In the genomic region with DNA sequence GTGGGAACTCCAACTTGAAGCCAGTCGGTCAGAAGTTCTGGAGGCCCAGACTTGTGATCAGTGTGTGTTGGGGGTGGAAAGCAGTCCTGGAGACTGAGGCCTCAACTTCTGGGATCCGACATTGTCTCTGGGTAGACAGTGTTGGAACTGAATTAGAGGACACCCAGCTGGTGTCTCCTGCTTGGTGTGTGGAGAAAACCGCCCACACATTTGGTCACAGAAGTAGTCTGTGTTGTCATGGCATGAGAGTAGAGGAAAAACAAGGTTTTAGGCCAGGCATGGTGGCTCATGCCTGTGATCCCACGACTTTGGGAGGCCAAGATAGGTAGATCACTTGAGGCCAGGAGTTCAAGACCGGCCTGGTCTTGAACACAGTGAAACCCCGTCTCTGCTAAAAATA, we compare ENCODE assay signal across 24 cellular contexts. TPM values are rescaled to one million over a fixed set of nuclear protein-coding genes. Genes with fewer than 3 reads are reported as not detected.
A peak's percentile ranks its signal among the peaks of the same experiment; 100 is the strongest.
DNase-seq lines count a peak whose midpoint lies in the region; ATAC-seq and TF ChIP-seq lines count a peak whose summit lies in the region.
"Had no signal": no experiment of that assay in that cellular context is flagged by ENCODE, and none has a peak within 500 bp of the region (broad histone marks: within the 10 kb centered on the region; RNA-seq: fewer than 3 reads in every experiment).

No MANE protein-coding gene starts in this region.

- CTCF ChIA-PET in activated CD4-positive, alpha-beta memory T cell treated with anti-CD3 and anti-CD28 coated beads for 36 hours (lab: Charles Lee) = interaction anchor here (2.3 kb wide), 1 partner anchor 27 kb away, joined by 10 read pairs; no protein-coding TSS in a partner anchor
- CTCF ChIA-PET in activated CD4-positive, alpha-beta memory T cell treated with anti-CD3 and anti-CD28 coated beads, Interleukin-2, amount 10 ng/mL, durations not matched to agents 7 days and 5 days (lab: Charles Lee) = no interaction called here

- H3K27ac Mint-ChIP-seq in activated CD4-positive, alpha-beta memory T cell treated with anti-CD3 and anti-CD28 coated beads for 36 hours = peak overlapping the region; percentile 58
- no peak overlapping the region for H3K27ac Mint-ChIP-seq in activated CD4-positive, alpha-beta memory T cell treated with anti-CD3 and anti-CD28 coated beads, Interleukin-2, amount 10 ng/mL, durations not matched to agents 7 days and 5 days
- H3K27ac Mint-ChIP-seq in GM23338 = peak overlapping the region; percentile 78
- H3K27ac Mint-ChIP-seq in activated naive CD8-positive, alpha-beta T cell treated with anti-CD3 and anti-CD28 coated beads, Interleukin-2, amount 50 U/mL, for 24 hours = peak overlapping the region; percentile 61
- peak overlapping the region; percentile 16 for H3K27ac Mint-ChIP-seq in progenitor cell of endocrine pancreas
- H3K27ac Mint-ChIP-seq: B cell; T-helper 1 cell treated with Interleukin-12 subunit alpha and Interleukin-12 subunit beta and Interleukin-4 antibody, amounts not matched to agents 30 μg/mL and 1 μg/mL, for 36 hours had no signal

- POLR2A ChIA-PET in activated CD4-positive, alpha-beta memory T cell treated with anti-CD3 and anti-CD28 coated beads for 36 hours (lab: Charles Lee) = interaction anchor here (1.2 kb wide), 1 partner anchor 50 kb away, joined by 3 read pairs; no protein-coding TSS in a partner anchor
- POLR2A ChIA-PET in activated CD4-positive, alpha-beta memory T cell treated with anti-CD3 and anti-CD28 coated beads, Interleukin-2, amount 10 ng/mL, durations not matched to agents 7 days and 5 days (lab: Charles Lee) = no interaction called here

- peaks cover 15% of the 10 kb centered on the region for H3K36me3 ChIP-seq in GM23338 (ENCODE audit: insufficient read depth)

- H4K20me1 ChIP-seq in GM23338 (replicated peaks; ENCODE audit: insufficient read depth) = peaks cover 13% of the 10 kb centered on the region

- H3K36me3 Mint-ChIP-seq in activated CD4-positive, alpha-beta memory T cell treated with anti-CD3 and anti-CD28 coated beads for 36 hours = peaks cover 34% of the 10 kb centered on the region
- peaks cover 54% of the 10 kb centered on the region for H3K36me3 Mint-ChIP-seq in activated CD4-positive, alpha-beta memory T cell treated with anti-CD3 and anti-CD28 coated beads, Interleukin-2, amount 10 ng/mL, durations not matched to agents 7 days and 5 days (ENCODE audit: low read depth)
- H3K36me3 Mint-ChIP-seq in GM23338 (ENCODE audit: low read depth) = peaks cover 56% of the 10 kb centered on the region
- peaks cover 48% of the 10 kb centered on the region for H3K36me3 Mint-ChIP-seq in activated naive CD8-positive, alpha-beta T cell treated with anti-CD3 and anti-CD28 coated beads, Interleukin-2, amount 50 U/mL, for 24 hours (ENCODE audit: low read depth)
- H3K36me3 Mint-ChIP-seq in progenitor cell of endocrine pancreas (ENCODE audit: insufficient read depth) = peaks cover 29% of the 10 kb centered on the region

- H3K27me3 ChIP-seq in GM23338 (ENCODE audit: insufficient read depth) = no peaks in the 10 kb centered on the region
- H3K27me3 ChIP-seq: gastroesophageal sphincter, neutrophil, tibial artery had no signal

- DNase-seq in activated CD4-positive, alpha-beta memory T cell treated with anti-CD3 and anti-CD28 coated beads for 36 hours = no peak
- no peak for DNase-seq in activated CD4-positive, alpha-beta memory T cell treated with anti-CD3 and anti-CD28 coated beads, Interleukin-2, amount 10 ng/mL, durations not matched to agents 7 days and 5 days
- DNase-seq in GM23338 (ENCODE audit: low spot score) = no peak
- no peak for DNase-seq in activated naive CD8-positive, alpha-beta T cell treated with anti-CD3 and anti-CD28 coated beads, Interleukin-2, amount 50 U/mL, for 24 hours
- no peak for DNase-seq in progenitor cell of endocrine pancreas (ENCODE audit: low spot score, unreplicated experiment)
- DNase-seq in head of caudate nucleus = no peak
- no peak for DNase-seq in stimulated activated CD4-positive, alpha-beta T cell treated with anti-CD3 and anti-CD28 coated beads, Interleukin-2, amount 100 ng/mL, for 48 hours
- DNase-seq in GM19240 (ENCODE audit: insufficient read length, low spot score) = no peak
- DNase-seq: activated CD4-positive, alpha-beta T cell treated with anti-CD3 and anti-CD28 coated beads, Interleukin-2, amount 50 U/mL, for 4 hours; activated T-cell treated with anti-CD3 and anti-CD28 coated beads, Interleukin-2, amount 50 U/mL, for 1 hour; Calu3; cerebellar nuclear complex; erythroblast; kidney; NCI-H146; NCI-H510A treated with DMSO at 0.1 percent for 48 hours; small intestine; stimulated activated naive CD4-positive, alpha-beta T cell treated with Interleukin-2 at 50 U/mL for 16 hours; tibial artery had no signal

- H3K4me3 Mint-ChIP-seq in activated CD4-positive, alpha-beta memory T cell treated with anti-CD3 and anti-CD28 coated beads for 36 hours = no peak overlapping the region
- H3K4me3 Mint-ChIP-seq in activated CD4-positive, alpha-beta memory T cell treated with anti-CD3 and anti-CD28 coated beads, Interleukin-2, amount 10 ng/mL, durations not matched to agents 7 days and 5 days = no peak overlapping the region
- no peak overlapping the region for H3K4me3 Mint-ChIP-seq in GM23338
- H3K4me3 Mint-ChIP-seq in activated naive CD8-positive, alpha-beta T cell treated with anti-CD3 and anti-CD28 coated beads, Interleukin-2, amount 50 U/mL, for 24 hours = no peak overlapping the region
- H3K4me3 Mint-ChIP-seq in progenitor cell of endocrine pancreas (ENCODE audit: low read depth) = no peak overlapping the region
- H3K4me3 Mint-ChIP-seq: B cell; T-helper 1 cell treated with Interleukin-12 subunit alpha and Interleukin-12 subunit beta and Interleukin-4 antibody, amounts not matched to agents 30 μg/mL and 1 μg/mL, for 36 hours had no signal

- no peaks in the 10 kb centered on the region for H3K4me1 ChIP-seq in GM23338 (ENCODE audit: insufficient read depth)

- peaks cover 3% of the 10 kb centered on the region; the same call in 1 of the 2 replicates for H3F3A ChIP-seq in GM23338 (replicated peaks; ENCODE audit: low read depth)

- H2AFZ ChIP-seq in GM23338 = no peak overlapping the region

- H3K27me3 Mint-ChIP-seq in activated CD4-positive, alpha-beta memory T cell treated with anti-CD3 and anti-CD28 coated beads for 36 hours = no peaks in the 10 kb centered on the region
- H3K27me3 Mint-ChIP-seq in activated CD4-positive, alpha-beta memory T cell treated with anti-CD3 and anti-CD28 coated beads, Interleukin-2, amount 10 ng/mL, durations not matched to agents 7 days and 5 days = no peaks in the 10 kb centered on the region
- H3K27me3 Mint-ChIP-seq in GM23338 (ENCODE audit: insufficient read depth, low read depth, poor library complexity) (peaks cover 3% of the 10 kb centered on the region), progenitor cell of endocrine pancreas (no peaks in the 10 kb centered on the region)
- H3K27me3 Mint-ChIP-seq in activated naive CD8-positive, alpha-beta T cell treated with anti-CD3 and anti-CD28 coated beads, Interleukin-2, amount 50 U/mL, for 24 hours = no peaks in the 10 kb centered on the region
- H3K27me3 Mint-ChIP-seq: B cell had no signal

- H3K79me2 ChIP-seq in GM23338 (replicated peaks; ENCODE audit: insufficient read depth) = peaks cover 90% of the 10 kb centered on the region

- no peak overlapping the region for H3K4me2 ChIP-seq in GM23338

- H3K9me2 ChIP-seq in GM23338 (ENCODE audit: insufficient read depth) = no peaks in the 10 kb centered on the region

- H3K4me1 Mint-ChIP-seq in activated CD4-positive, alpha-beta memory T cell treated with anti-CD3 and anti-CD28 coated beads for 36 hours (ENCODE audit: low read depth) = peaks cover 18% of the 10 kb centered on the region
- H3K4me1 Mint-ChIP-seq in activated CD4-positive, alpha-beta memory T cell treated with anti-CD3 and anti-CD28 coated beads, Interleukin-2, amount 10 ng/mL, durations not matched to agents 7 days and 5 days = peaks cover 17% of the 10 kb centered on the region
- peaks cover under 1% of the 10 kb centered on the region; the same call in 1 of the 3 replicates for H3K4me1 Mint-ChIP-seq in GM23338
- H3K4me1 Mint-ChIP-seq in activated naive CD8-positive, alpha-beta T cell treated with anti-CD3 and anti-CD28 coated beads, Interleukin-2, amount 50 U/mL, for 24 hours = peaks cover 16% of the 10 kb centered on the region
- peaks cover 6% of the 10 kb centered on the region for H3K4me1 Mint-ChIP-seq in progenitor cell of endocrine pancreas (ENCODE audit: low read depth)
- H3K4me1 Mint-ChIP-seq: B cell had no signal

- no peaks in the 10 kb centered on the region for H3K9me3 Mint-ChIP-seq in activated CD4-positive, alpha-beta memory T cell treated with anti-CD3 and anti-CD28 coated beads for 36 hours
- no peaks in the 10 kb centered on the region for H3K9me3 Mint-ChIP-seq in activated CD4-positive, alpha-beta memory T cell treated with anti-CD3 and anti-CD28 coated beads, Interleukin-2, amount 10 ng/mL, durations not matched to agents 7 days and 5 days
- H3K9me3 Mint-ChIP-seq in GM23338 = no peaks in the 10 kb centered on the region
- H3K9me3 Mint-ChIP-seq in activated naive CD8-positive, alpha-beta T cell treated with anti-CD3 and anti-CD28 coated beads, Interleukin-2, amount 50 U/mL, for 24 hours = no peaks in the 10 kb centered on the region
- no peaks in the 10 kb centered on the region for H3K9me3 Mint-ChIP-seq in progenitor cell of endocrine pancreas (ENCODE audit: low read depth)
- H3K9me3 Mint-ChIP-seq: activated naive CD4-positive, alpha-beta T cell treated with anti-CD3 and anti-CD28 coated beads, Interleukin-2, amount 50 U/mL, for 72 hours; T-helper 1 cell treated with Interleukin-12 subunit alpha and Interleukin-12 subunit beta and Interleukin-4 antibody, amounts not matched to agents 30 μg/mL and 1 μg/mL, for 36 hours had no signal

- intact Hi-C loops in activated CD4-positive, alpha-beta memory T cell treated with anti-CD3 and anti-CD28 coated beads for 36 hours (cut with micrococcal nuclease) = no loop called here
- intact Hi-C loops in head of caudate nucleus (cut with DNase I) = no loop called here

- no peak for TF ChIP-seq CTCF in GM23338 (conservative IDR thresholded peaks at IDR 0.05; ENCODE audit: low read depth in 2 of 2)
- TF ChIP-seq CTCF in progenitor cell of endocrine pancreas (IDR thresholded peaks at IDR 0.05; ENCODE audit: unreplicated experiment) = no peak

- no peak for ATAC-seq in GM23338
- ATAC-seq in activated naive CD8-positive, alpha-beta T cell treated with anti-CD3 and anti-CD28 coated beads, Interleukin-2, amount 50 U/mL, for 24 hours = no peak
- ATAC-seq: gastroesophageal sphincter had no signal

- no peak overlapping the region for H3K4me3 ChIP-seq in GM23338
- H3K4me3 ChIP-seq: gastroesophageal sphincter, tibial artery had no signal

- no peak overlapping the region for H3K27ac ChIP-seq in GM23338 (ENCODE audit: low read depth)
- H3K27ac ChIP-seq: gastroesophageal sphincter, neutrophil, tibial artery had no signal

TF ChIP-seq in GM23338, 12 proteins besides CTCF, POLR2A, EP300 and RAD21 (continues in another document):
- no peak for TF ChIP-seq ZNF114 (CRISPR knock-in tag; IDR thresholded peaks at IDR 0.05)

RNA-seq across cellular contexts. Expression of gene PUM2, which starts 51.5 kb away (rescaled TPM):
- total RNA-seq in activated CD4-positive, alpha-beta memory T cell treated with anti-CD3 and anti-CD28 coated beads for 36 hours = 100 to 1,000 TPM; 122 TPM
- 100 to 1,000 TPM; 141 to 147 TPM for total RNA-seq in activated CD4-positive, alpha-beta memory T cell treated with anti-CD3 and anti-CD28 coated beads, Interleukin-2, amount 10 ng/mL, durations not matched to agents 7 days and 5 days
- total RNA-seq in GM23338 (2014; rRNA removed; shearing (Covaris generic)) = 84.2 and 94.1 TPM in 2 replicates
- polyA plus RNA-seq in GM23338 (2016; fragmentation: Nextera tagmentation; extraction: Ambion mirVana) = 27.8 and 29.9 TPM in 2 replicates
- total RNA-seq in progenitor cell of endocrine pancreas = 123 and 128 TPM in 2 replicates
